In genomic region chr6:28634758-28635546, GRCh38 we compare ENCODE assay signal across 1 cellular context.
TF ChIP-seq lines count a peak whose summit lies in the region.

No MANE protein-coding gene starts in this region.

TF ChIP-seq in HepG2, 621 proteins besides CTCF, POLR2A, EP300 and RAD21 (continued from another document and continues in another):
- TF ChIP-seq XRCC5 (optimal IDR thresholded peaks at IDR 0.05; ENCODE audit: low read length) = peak; percentile 82
- no peak for TF ChIP-seq ELF4 (CRISPR knock-in tag; IDR thresholded peaks at IDR 0.05; ENCODE audit: borderline replicate concordance)
- TF ChIP-seq ZNF552 (CRISPR knock-in tag; IDR thresholded peaks at IDR 0.05; ENCODE audit: borderline replicate concordance) = no peak
- no peak for TF ChIP-seq ZNF256 (CRISPR knock-in tag; conservative IDR thresholded peaks at IDR 0.05)
- TF ChIP-seq JARID2 (CRISPR knock-in tag; IDR thresholded peaks at IDR 0.05; ENCODE audit: insufficient replicate concordance) = no peak
- no peak for TF ChIP-seq ZNF460 (CRISPR knock-in tag; IDR thresholded peaks at IDR 0.05; ENCODE audit: borderline replicate concordance)
- TF ChIP-seq PATZ1 (CRISPR knock-in tag; IDR thresholded peaks at IDR 0.05) = no peak
- TF ChIP-seq FOXP4 (CRISPR knock-in tag; IDR thresholded peaks at IDR 0.05) = peak; percentile 14; the same call in 1 of the 2 replicates
- no peak for TF ChIP-seq ZKSCAN5 (CRISPR knock-in tag; IDR thresholded peaks at IDR 0.05)
- TF ChIP-seq ZNF501 (CRISPR knock-in tag; IDR thresholded peaks at IDR 0.05) = peak; percentile 66
- no peak for TF ChIP-seq ONECUT2 (CRISPR knock-in tag; IDR thresholded peaks at IDR 0.05)
- TF ChIP-seq BORCS8-MEF2B (CRISPR knock-in tag; IDR thresholded peaks at IDR 0.05) = 0 out of 2 replicates have a peak, but pooled peaks have one; percentile 61
- TF ChIP-seq ZNF326 (CRISPR knock-in tag; IDR thresholded peaks at IDR 0.05; ENCODE audit: borderline replicate concordance) = no peak
- TF ChIP-seq ZFP37 (CRISPR knock-in tag; IDR thresholded peaks at IDR 0.05; ENCODE audit: borderline replicate concordance) = 0 out of 2 replicates have a peak, but pooled peaks have one; percentile 72
- TF ChIP-seq ZBTB49 (CRISPR knock-in tag; IDR thresholded peaks at IDR 0.05; ENCODE audit: borderline replicate concordance) = no peak
- no peak for TF ChIP-seq ZNF75D (CRISPR knock-in tag; IDR thresholded peaks at IDR 0.05; ENCODE audit: borderline replicate concordance)
- TF ChIP-seq ZBTB7A (CRISPR knock-in tag; IDR thresholded peaks at IDR 0.05) = no peak
- peak; percentile 50; the same call in 1 of the 2 replicates for TF ChIP-seq ZBTB20 (CRISPR knock-in tag; IDR thresholded peaks at IDR 0.05; ENCODE audit: borderline replicate concordance, low read depth)
- TF ChIP-seq PAXIP1 (CRISPR knock-in tag; conservative IDR thresholded peaks at IDR 0.05) = peak; percentile 46
- no peak for TF ChIP-seq ZUFSP (CRISPR knock-in tag; IDR thresholded peaks at IDR 0.05; ENCODE audit: borderline replicate concordance)
- no peak for TF ChIP-seq ZNF788 (CRISPR knock-in tag; IDR thresholded peaks at IDR 0.05; ENCODE audit: borderline replicate concordance)
- TF ChIP-seq ZNF598 (CRISPR knock-in tag; IDR thresholded peaks at IDR 0.05; ENCODE audit: borderline replicate concordance) = no peak; the same call in 1 of the 2 replicates
- 0 out of 2 replicates have a peak, but pooled peaks have one; percentile 43 for TF ChIP-seq ZNF510 (CRISPR knock-in tag; IDR thresholded peaks at IDR 0.05; ENCODE audit: low read depth)
- 0 out of 2 replicates have a peak, but pooled peaks have one; percentile 26 for TF ChIP-seq CSRNP1 (CRISPR knock-in tag; IDR thresholded peaks at IDR 0.05)
- no peak for TF ChIP-seq ZNF160 (CRISPR knock-in tag; IDR thresholded peaks at IDR 0.05)
- TF ChIP-seq GZF1 (CRISPR knock-in tag; IDR thresholded peaks at IDR 0.05) = 0 out of 2 replicates have a peak, but pooled peaks have one; percentile 49
- TF ChIP-seq GTF3A (CRISPR knock-in tag; conservative IDR thresholded peaks at IDR 0.05) = no peak
- TF ChIP-seq ZMYM3 (CRISPR knock-in tag; IDR thresholded peaks at IDR 0.05) = peak; percentile 49
- peak; percentile 43; the same call in 1 of the 2 replicates for TF ChIP-seq ARID4A (CRISPR knock-in tag; IDR thresholded peaks at IDR 0.05; ENCODE audit: borderline replicate concordance)
- TF ChIP-seq ZNF737 (CRISPR knock-in tag; IDR thresholded peaks at IDR 0.05; ENCODE audit: borderline replicate concordance) = 0 out of 2 replicates have a peak, but pooled peaks have one; percentile 25
- TF ChIP-seq KDM2A (CRISPR knock-in tag; IDR thresholded peaks at IDR 0.05; ENCODE audit: borderline replicate concordance, low read depth) = peak; percentile 35; the same call in 1 of the 2 replicates
- peak; percentile 40; the same call in 1 of the 2 replicates for TF ChIP-seq ZNF292 (CRISPR knock-in tag; IDR thresholded peaks at IDR 0.05; ENCODE audit: borderline replicate concordance, low read depth)
- peak; percentile 53; the same call in 1 of the 2 replicates for TF ChIP-seq MYPOP (CRISPR knock-in tag; IDR thresholded peaks at IDR 0.05)
- TF ChIP-seq ZNF720 (CRISPR knock-in tag; IDR thresholded peaks at IDR 0.05) = no peak
- TF ChIP-seq FOXP1 (IDR thresholded peaks at IDR 0.05) = no peak
- no peak for TF ChIP-seq FOXP1 (CRISPR knock-in tag; IDR thresholded peaks at IDR 0.05)
- TF ChIP-seq RORA (CRISPR knock-in tag; IDR thresholded peaks at IDR 0.05) = no peak
- TF ChIP-seq MEIS1 (CRISPR knock-in tag; IDR thresholded peaks at IDR 0.05; ENCODE audit: borderline replicate concordance) = no peak
- TF ChIP-seq TIGD3 (CRISPR knock-in tag; IDR thresholded peaks at IDR 0.05; ENCODE audit: borderline replicate concordance) = 0 out of 2 replicates have a peak, but pooled peaks have one; percentile 41
- no peak for TF ChIP-seq ZNF550 (CRISPR knock-in tag; IDR thresholded peaks at IDR 0.05; ENCODE audit: borderline replicate concordance)
